In genomic region chr1:53606197-53607095, GRCh38 we compare ENCODE assay signal across 1 cellular context.
A peak's percentile ranks its signal among the peaks of the same experiment; 100 is the strongest.
TF ChIP-seq lines count a peak whose summit lies in the region.

No MANE protein-coding gene starts in this region.

TF ChIP-seq in H1, 55 proteins besides CTCF, POLR2A, EP300 and RAD21:
- TF ChIP-seq NANOG (IDR thresholded peaks at IDR 0.05; ENCODE audit: insufficient read depth, low read depth, low read length, poor library complexity, severe bottlenecking), result no peak
- no peak for TF ChIP-seq BCL11A (IDR thresholded peaks at IDR 0.05; ENCODE audit: low read depth in 2 of 2, low read length in 2 of 2)
- no peak for TF ChIP-seq PHF8 (conservative IDR thresholded peaks at IDR 0.05; ENCODE audit: low read depth, low read length)
- 0 out of 2 replicates have a peak, but pooled peaks have one; percentile 19 for TF ChIP-seq TEAD4 (IDR thresholded peaks at IDR 0.05; ENCODE audit: low read depth, low read length)
